8 cellular contexts compared by ENCODE assay signal in the genomic region with DNA sequence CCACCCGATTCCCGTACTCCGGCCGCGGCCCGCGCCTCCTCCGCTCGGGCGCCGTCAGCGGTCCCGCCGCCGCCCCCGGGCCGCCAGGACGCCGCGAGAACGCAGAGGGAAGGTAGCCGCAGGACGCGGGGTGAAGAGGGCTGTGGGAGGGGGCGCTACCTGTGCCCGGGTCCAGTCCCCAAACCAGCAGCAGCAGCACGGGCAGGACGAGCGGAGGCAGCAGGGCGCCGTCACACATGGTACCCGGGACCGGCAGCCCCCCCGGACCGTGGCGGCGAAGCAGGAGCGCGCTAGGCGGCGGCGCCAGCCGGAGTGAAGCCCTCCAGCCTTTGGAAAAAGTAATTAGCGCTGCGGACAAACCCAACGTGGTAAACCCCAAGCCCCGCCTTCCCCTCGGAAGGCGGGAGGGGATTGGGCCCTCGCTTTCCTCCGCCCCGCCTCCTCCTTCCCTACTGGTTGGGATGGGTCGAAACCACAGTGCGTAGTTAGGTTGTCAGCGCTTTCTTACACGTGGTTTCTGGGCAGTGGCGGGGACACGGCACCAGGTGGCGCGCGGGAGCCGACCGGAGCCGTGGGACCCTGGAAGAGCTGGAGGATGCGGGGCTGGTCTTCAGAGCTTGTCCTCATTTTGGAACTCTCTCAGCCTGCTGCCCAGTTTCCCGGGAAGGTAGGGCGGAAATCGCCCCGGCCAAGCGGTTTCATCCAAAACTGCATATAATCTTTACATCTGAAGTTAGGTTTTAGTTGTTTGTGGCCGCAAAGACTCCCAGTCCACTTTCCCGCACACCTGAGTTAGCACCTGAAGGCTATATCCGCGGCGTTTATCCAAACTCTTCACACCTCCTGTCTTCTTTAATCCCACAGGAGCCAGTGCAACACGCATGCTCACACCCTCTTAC. TPM values are rescaled to one million over a fixed set of nuclear protein-coding genes. Genes with fewer than 3 reads are reported as not detected.
DNase-seq lines count a peak whose midpoint lies in the region; ATAC-seq lines count a peak whose summit lies in the region.

A gene with protein sequence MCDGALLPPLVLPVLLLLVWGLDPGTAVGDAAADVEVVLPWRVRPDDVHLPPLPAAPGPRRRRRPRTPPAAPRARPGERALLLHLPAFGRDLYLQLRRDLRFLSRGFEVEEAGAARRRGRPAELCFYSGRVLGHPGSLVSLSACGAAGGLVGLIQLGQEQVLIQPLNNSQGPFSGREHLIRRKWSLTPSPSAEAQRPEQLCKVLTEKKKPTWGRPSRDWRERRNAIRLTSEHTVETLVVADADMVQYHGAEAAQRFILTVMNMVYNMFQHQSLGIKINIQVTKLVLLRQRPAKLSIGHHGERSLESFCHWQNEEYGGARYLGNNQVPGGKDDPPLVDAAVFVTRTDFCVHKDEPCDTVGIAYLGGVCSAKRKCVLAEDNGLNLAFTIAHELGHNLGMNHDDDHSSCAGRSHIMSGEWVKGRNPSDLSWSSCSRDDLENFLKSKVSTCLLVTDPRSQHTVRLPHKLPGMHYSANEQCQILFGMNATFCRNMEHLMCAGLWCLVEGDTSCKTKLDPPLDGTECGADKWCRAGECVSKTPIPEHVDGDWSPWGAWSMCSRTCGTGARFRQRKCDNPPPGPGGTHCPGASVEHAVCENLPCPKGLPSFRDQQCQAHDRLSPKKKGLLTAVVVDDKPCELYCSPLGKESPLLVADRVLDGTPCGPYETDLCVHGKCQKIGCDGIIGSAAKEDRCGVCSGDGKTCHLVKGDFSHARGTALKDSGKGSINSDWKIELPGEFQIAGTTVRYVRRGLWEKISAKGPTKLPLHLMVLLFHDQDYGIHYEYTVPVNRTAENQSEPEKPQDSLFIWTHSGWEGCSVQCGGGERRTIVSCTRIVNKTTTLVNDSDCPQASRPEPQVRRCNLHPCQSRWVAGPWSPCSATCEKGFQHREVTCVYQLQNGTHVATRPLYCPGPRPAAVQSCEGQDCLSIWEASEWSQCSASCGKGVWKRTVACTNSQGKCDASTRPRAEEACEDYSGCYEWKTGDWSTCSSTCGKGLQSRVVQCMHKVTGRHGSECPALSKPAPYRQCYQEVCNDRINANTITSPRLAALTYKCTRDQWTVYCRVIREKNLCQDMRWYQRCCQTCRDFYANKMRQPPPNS (minus strand): TSS at position 314 of the 899 bp plus-strand sequence. CDS start 76 bp downstream, at position 238.

- no peaks in the 10 kb centered on the region for H3K9me3 ChIP-seq in iPS-18a (ENCODE audit: control insufficient read depth, low read depth, low read length)

- no peaks in the 10 kb centered on the region for H3K36me3 ChIP-seq in iPS-18a (ENCODE audit: control insufficient read depth, low read depth, low read length)

- in situ Hi-C loops in T47D (cut with HindIII; ENCODE audit: low pct_unique_long_range_greater_than_20kb, low sequenced_read_pairs): no loop called here

- H3K4me3 ChIP-seq in iPS-18a (ENCODE audit: low read length) (peak within 1 kb of the TSS; percentile 59), skeletal muscle cell (ENCODE audit: low read depth, low read length) (peak within 1 kb of the TSS; percentile 52)

- peak; percentile 95 for ATAC-seq in HG02588 (IDR thresholded peaks at IDR 0.05; ENCODE audit: unreplicated experiment)

- no peak within 1 kb of the TSS for H3K27ac ChIP-seq in iPS-18a (ENCODE audit: low read length)

- H3K4me1 ChIP-seq in iPS-18a (ENCODE audit: control insufficient read depth, low read depth, low read length): peaks cover 4% of the 10 kb centered on the region

- DNase-seq in GM03348 (ENCODE audit: low spot score) (peak; percentile 86), NCI-H128 (lab: John Stamatoyannopoulos, UW; ENCODE audit: unreplicated experiment) (peak; percentile 85), UCSD-AML1 (lab: John Stamatoyannopoulos, UW; ENCODE audit: unreplicated experiment) (peak; percentile 84), T47D (ENCODE audit: low read depth in 1 of 2, low spot score in 1 of 2) (peak; percentile 86 to 97), skeletal muscle cell (ENCODE audit: low read depth) (peak; percentile 56), A172 (ENCODE audit: low spot score) (no peak)

- no peak within 1 kb of the TSS for H3K9ac ChIP-seq in iPS-18a (ENCODE audit: low read length)

- H3K27me3 ChIP-seq in iPS-18a (ENCODE audit: control insufficient read depth, insufficient read depth, low read length): peaks cover 48% of the 10 kb centered on the region

RNA-seq across cellular contexts. Expression of the gene that starts here (rescaled TPM):
- total RNA-seq in A172 (2014; rRNA removed; shearing (Covaris generic)): 0.16 TPM in 1 of 2 replicates, not detected in the other
